Comparison of ENCODE assay signal across 13 cellular contexts in genomic region chr5:163571755-163572154, GRCh38.
DNase-seq lines count a peak whose midpoint lies in the region; ATAC-seq and TF ChIP-seq lines count a peak whose summit lies in the region.
"Had no signal": no experiment of that assay in that cellular context is flagged by ENCODE, and none has a peak within 500 bp of the region (broad histone marks: within the 10 kb centered on the region; RNA-seq: fewer than 3 reads in every experiment).

No MANE protein-coding gene starts in this region.

- H3K27ac ChIP-seq in lung (ENCODE audit: low read depth in 1 of 2, low read length in 1 of 2), result no peak overlapping the region
- H3K27ac ChIP-seq: C4-2B, transverse colon had no signal

- CTCF ChIA-PET in MCF 10A (lab: Yijun Ruan, JAX), result interaction anchor here (0.7 to 5.8 kb wide), 8 partner anchors 78 to 1067 kb away, joined by 3 to 57 read pairs (median 6); no protein-coding TSS in a partner anchor

- no peaks in the 10 kb centered on the region for H3K36me3 Mint-ChIP-seq in MCF 10A (ENCODE audit: insufficient read depth, unreplicated experiment)
- H3K36me3 Mint-ChIP-seq in natural killer cell treated with Interleukin-12 subunit alpha and Interleukin-12 subunit beta and Interleukin-15 and Interleukin-18, amount 100 ng/mL, for 72 hours, result no peaks in the 10 kb centered on the region
- H3K36me3 Mint-ChIP-seq in endothelial cell (ENCODE audit: low read depth, unreplicated experiment), result no peaks in the 10 kb centered on the region
- H3K36me3 Mint-ChIP-seq in stimulated activated effector memory CD8-positive, alpha-beta T cell treated with anti-CD3 and anti-CD28 coated beads, Interleukin-12 subunit alpha, Interleukin-12 subunit beta, amount 100 ng/mL, for 72 hours, result no peaks in the 10 kb centered on the region
- H3K36me3 Mint-ChIP-seq: activated naive CD4-positive, alpha-beta T cell treated with anti-CD3 and anti-CD28 coated beads, Interleukin-2, amount 50 U/mL, for 24 hours had no signal

- peak; percentile 15 for DNase-seq in BE2C
- DNase-seq in LoVo (ENCODE audit: low spot score), result peak; percentile 57
- DNase-seq in MCF 10A (ENCODE audit: unreplicated experiment), result peak; percentile 99
- DNase-seq in lung (ENCODE audit: low spot score), result no peak
- no peak for DNase-seq in natural killer cell treated with Interleukin-12 subunit alpha and Interleukin-12 subunit beta and Interleukin-15 and Interleukin-18, amount 100 ng/mL, for 72 hours (ENCODE audit: low spot score)
- no peak for DNase-seq in stimulated activated naive CD8-positive, alpha-beta T cell treated with anti-CD3 and anti-CD28 coated beads, Interleukin-15, amount 100 ng/mL, for 72 hours
- DNase-seq in endothelial cell (ENCODE audit: low spot score), result no peak
- no peak for DNase-seq in stimulated activated effector memory CD8-positive, alpha-beta T cell treated with anti-CD3 and anti-CD28 coated beads, Interleukin-12 subunit alpha, Interleukin-12 subunit beta, amount 100 ng/mL, for 72 hours (ENCODE audit: low spot score in 2 of 2)
- DNase-seq: activated CD8-positive, alpha-beta T cell treated with anti-CD3 and anti-CD28 coated beads for 36 hours; posterior cingulate gyrus; transverse colon had no signal

- BruUV-seq in MCF 10A (replicated peaks; lab: Mats Ljungman, UMichigan), result no TSS peak

- WGBS in lung, 2 donors, result 40 to 62% methylated on average over 3 of the region's 3 CpGs

- no peaks in the 10 kb centered on the region for H3K9me3 ChIP-seq in BE2C
- H3K9me3 ChIP-seq in lung (ENCODE audit: control insufficient read depth in 2 of 2, insufficient read depth in 1 of 2, low read length in 1 of 2), result no peaks in the 10 kb centered on the region
- H3K9me3 ChIP-seq: transverse colon had no signal

- H3K4me3 Mint-ChIP-seq in MCF 10A (ENCODE audit: unreplicated experiment), result no peak overlapping the region
- H3K4me3 Mint-ChIP-seq in natural killer cell treated with Interleukin-12 subunit alpha and Interleukin-12 subunit beta and Interleukin-15 and Interleukin-18, amount 100 ng/mL, for 72 hours, result no peak overlapping the region
- H3K4me3 Mint-ChIP-seq in stimulated activated naive CD8-positive, alpha-beta T cell treated with anti-CD3 and anti-CD28 coated beads, Interleukin-15, amount 100 ng/mL, for 72 hours, result no peak overlapping the region
- H3K4me3 Mint-ChIP-seq in endothelial cell (ENCODE audit: unreplicated experiment), result no peak overlapping the region
- no peak overlapping the region for H3K4me3 Mint-ChIP-seq in stimulated activated effector memory CD8-positive, alpha-beta T cell treated with anti-CD3 and anti-CD28 coated beads, Interleukin-12 subunit alpha, Interleukin-12 subunit beta, amount 100 ng/mL, for 72 hours
- H3K4me3 Mint-ChIP-seq: activated CD8-positive, alpha-beta T cell treated with anti-CD3 and anti-CD28 coated beads for 36 hours; activated naive CD4-positive, alpha-beta T cell treated with anti-CD3 and anti-CD28 coated beads, Interleukin-2, amount 50 U/mL, for 24 hours had no signal

- H3K9me3 Mint-ChIP-seq in MCF 10A (ENCODE audit: unreplicated experiment) (no peaks in the 10 kb centered on the region), endothelial cell (ENCODE audit: unreplicated experiment) (no peaks in the 10 kb centered on the region)
- H3K9me3 Mint-ChIP-seq in natural killer cell treated with Interleukin-12 subunit alpha and Interleukin-12 subunit beta and Interleukin-15 and Interleukin-18, amount 100 ng/mL, for 72 hours, result no peaks in the 10 kb centered on the region
- H3K9me3 Mint-ChIP-seq in stimulated activated naive CD8-positive, alpha-beta T cell treated with anti-CD3 and anti-CD28 coated beads, Interleukin-15, amount 100 ng/mL, for 72 hours, result no peaks in the 10 kb centered on the region
- H3K9me3 Mint-ChIP-seq in stimulated activated effector memory CD8-positive, alpha-beta T cell treated with anti-CD3 and anti-CD28 coated beads, Interleukin-12 subunit alpha, Interleukin-12 subunit beta, amount 100 ng/mL, for 72 hours, result no peaks in the 10 kb centered on the region
- H3K9me3 Mint-ChIP-seq: activated CD8-positive, alpha-beta T cell treated with anti-CD3 and anti-CD28 coated beads for 36 hours; activated naive CD4-positive, alpha-beta T cell treated with anti-CD3 and anti-CD28 coated beads, Interleukin-2, amount 50 U/mL, for 24 hours had no signal

- ATAC-seq in lung (ENCODE audit: insufficient read depth, low FRiP score), result peak; percentile 27
- no peak for ATAC-seq in natural killer cell treated with Interleukin-12 subunit alpha and Interleukin-12 subunit beta and Interleukin-15 and Interleukin-18, amount 100 ng/mL, for 72 hours
- ATAC-seq in stimulated activated naive CD8-positive, alpha-beta T cell treated with anti-CD3 and anti-CD28 coated beads, Interleukin-15, amount 100 ng/mL, for 72 hours, result no peak
- no peak for ATAC-seq in stimulated activated effector memory CD8-positive, alpha-beta T cell treated with anti-CD3 and anti-CD28 coated beads, Interleukin-12 subunit alpha, Interleukin-12 subunit beta, amount 100 ng/mL, for 72 hours
- ATAC-seq: activated CD8-positive, alpha-beta T cell treated with anti-CD3 and anti-CD28 coated beads for 36 hours had no signal

- no peaks in the 10 kb centered on the region for H3K27me3 Mint-ChIP-seq in MCF 10A (ENCODE audit: insufficient read depth, unreplicated experiment)
- peaks cover 33 to 43% of the 10 kb centered on the region in 2 donors for H3K27me3 Mint-ChIP-seq in natural killer cell treated with Interleukin-12 subunit alpha and Interleukin-12 subunit beta and Interleukin-15 and Interleukin-18, amount 100 ng/mL, for 72 hours
- peaks cover 49% of the 10 kb centered on the region for H3K27me3 Mint-ChIP-seq in stimulated activated naive CD8-positive, alpha-beta T cell treated with anti-CD3 and anti-CD28 coated beads, Interleukin-15, amount 100 ng/mL, for 72 hours
- H3K27me3 Mint-ChIP-seq in endothelial cell (ENCODE audit: unreplicated experiment), result no peaks in the 10 kb centered on the region

- H3K36me3 ChIP-seq in BE2C, result no peaks in the 10 kb centered on the region
- H3K36me3 ChIP-seq in lung (ENCODE audit: control insufficient read depth in 2 of 2, insufficient read depth in 2 of 2, low read length in 2 of 2), result no peaks in the 10 kb centered on the region
- H3K36me3 ChIP-seq: transverse colon had no signal

- H3K4me1 Mint-ChIP-seq in MCF 10A (ENCODE audit: insufficient read depth, unreplicated experiment) (peaks cover 56% of the 10 kb centered on the region), endothelial cell (ENCODE audit: unreplicated experiment) (peaks cover 27% of the 10 kb centered on the region)
- peaks cover 1 to 4% of the 10 kb centered on the region in 2 donors for H3K4me1 Mint-ChIP-seq in natural killer cell treated with Interleukin-12 subunit alpha and Interleukin-12 subunit beta and Interleukin-15 and Interleukin-18, amount 100 ng/mL, for 72 hours (ENCODE audit: low read depth in 2 of 2)
- H3K4me1 Mint-ChIP-seq in stimulated activated naive CD8-positive, alpha-beta T cell treated with anti-CD3 and anti-CD28 coated beads, Interleukin-15, amount 100 ng/mL, for 72 hours, result peaks cover 9% of the 10 kb centered on the region
- H3K4me1 Mint-ChIP-seq in stimulated activated effector memory CD8-positive, alpha-beta T cell treated with anti-CD3 and anti-CD28 coated beads, Interleukin-12 subunit alpha, Interleukin-12 subunit beta, amount 100 ng/mL, for 72 hours, result peaks cover 12% of the 10 kb centered on the region

- intact Hi-C loops in MCF 10A (cut with micrococcal nuclease), result no loop called here

- H3K4me3 ChIP-seq in BE2C (ENCODE audit: low read depth, low read length) (no peak overlapping the region), lung (no peak overlapping the region)
- H3K4me3 ChIP-seq: transverse colon had no signal

- H3K27me3 ChIP-seq in BE2C, result no peaks in the 10 kb centered on the region
- H3K27me3 ChIP-seq in lung (ENCODE audit: control insufficient read depth, insufficient read depth), result no peaks in the 10 kb centered on the region

- POLR2A ChIA-PET in MCF 10A (lab: Yijun Ruan, JAX), result interaction anchor here (0.9 to 1.2 kb wide), 3 partner anchors 62 to 78 kb away, joined by 3 read pairs; no protein-coding TSS in a partner anchor

- no peaks in the 10 kb centered on the region; the same call in none of the 2 replicates for H3K4me1 ChIP-seq in BE2C
- H3K4me1 ChIP-seq in lung (ENCODE audit: control insufficient read depth in 2 of 2, insufficient read depth in 2 of 2, low read length in 2 of 2), result no peaks in the 10 kb centered on the region

- H3K27ac Mint-ChIP-seq in MCF 10A (ENCODE audit: low read depth, unreplicated experiment), result peak overlapping the region; percentile 74
- H3K27ac Mint-ChIP-seq in natural killer cell treated with Interleukin-12 subunit alpha and Interleukin-12 subunit beta and Interleukin-15 and Interleukin-18, amount 100 ng/mL, for 72 hours, result no peak overlapping the region
- no peak overlapping the region for H3K27ac Mint-ChIP-seq in stimulated activated naive CD8-positive, alpha-beta T cell treated with anti-CD3 and anti-CD28 coated beads, Interleukin-15, amount 100 ng/mL, for 72 hours
- H3K27ac Mint-ChIP-seq in endothelial cell (ENCODE audit: unreplicated experiment), result no peak overlapping the region
- no peak overlapping the region for H3K27ac Mint-ChIP-seq in stimulated activated effector memory CD8-positive, alpha-beta T cell treated with anti-CD3 and anti-CD28 coated beads, Interleukin-12 subunit alpha, Interleukin-12 subunit beta, amount 100 ng/mL, for 72 hours
- H3K27ac Mint-ChIP-seq: activated CD8-positive, alpha-beta T cell treated with anti-CD3 and anti-CD28 coated beads for 36 hours; activated naive CD4-positive, alpha-beta T cell treated with anti-CD3 and anti-CD28 coated beads, Interleukin-2, amount 50 U/mL, for 24 hours had no signal

- TF ChIP-seq CTCF in BE2C (IDR thresholded peaks at IDR 0.05; ENCODE audit: low read depth, low read length) (no peak), MCF 10A (IDR thresholded peaks at IDR 0.05; ENCODE audit: unreplicated experiment) (no peak), lung (IDR thresholded peaks at IDR 0.05; ENCODE audit: control extremely low read depth, extremely low read depth) (no peak), endothelial cell (IDR thresholded peaks at IDR 0.05; ENCODE audit: unreplicated experiment) (no peak)

Comparison
In these comparisons a context has a peak if more than half of its experiments do, and no peak if none do; other contexts are left out.
1. DNase-seq: peak in BE2C (single experiment), LoVo (single experiment) and MCF 10A (single experiment); none in lung (single experiment), natural killer cell treated with Interleukin-12 subunit alpha and Interleukin-12 subunit beta and Interleukin-15 and Interleukin-18, amount 100 ng/mL, for 72 hours (single experiment), stimulated activated naive CD8-positive, alpha-beta T cell treated with anti-CD3 and anti-CD28 coated beads, Interleukin-15, amount 100 ng/mL, for 72 hours (0 of 2), endothelial cell (single experiment) and stimulated activated effector memory CD8-positive, alpha-beta T cell treated with anti-CD3 and anti-CD28 coated beads, Interleukin-12 subunit alpha, Interleukin-12 subunit beta, amount 100 ng/mL, for 72 hours (0 of 2).